In the genomic region with DNA sequence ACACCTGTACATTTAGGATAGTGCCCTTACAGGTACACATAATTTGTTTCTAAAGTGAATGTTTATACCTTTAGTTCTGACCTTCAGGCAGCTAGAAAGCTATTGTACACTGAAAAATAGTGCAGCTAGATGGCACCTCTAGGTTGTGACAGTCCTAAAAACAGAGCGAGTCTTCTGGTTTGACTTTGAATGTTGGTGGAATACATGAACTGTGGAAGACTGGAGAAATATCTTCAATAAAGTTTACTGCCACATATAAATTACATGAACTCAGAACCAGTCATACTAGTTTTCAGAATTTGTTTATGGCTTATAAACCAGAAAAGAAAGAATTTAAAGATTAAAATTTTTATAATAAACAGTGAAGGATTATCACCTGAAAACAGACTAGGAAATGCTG, we compare ENCODE assay signal across 15 cellular contexts. TPM values are rescaled to one million over a fixed set of nuclear protein-coding genes. Genes with fewer than 3 reads are reported as not detected.
DNase-seq lines count a peak whose midpoint lies in the region; ATAC-seq and TF ChIP-seq lines count a peak whose summit lies in the region.
"Had no signal": no experiment of that assay in that cellular context is flagged by ENCODE, and none has a peak within 500 bp of the region (broad histone marks: within the 10 kb centered on the region; RNA-seq: fewer than 3 reads in every experiment).

No MANE protein-coding gene starts in this region.

- no peak for TF ChIP-seq POLR2A in transverse colon (IDR thresholded peaks at IDR 0.05)

- H3K4me1 ChIP-seq in transverse colon, result peaks cover 0 to 7% (median 3%) of the 10 kb centered on the region in 4 donors
- H3K4me1 ChIP-seq: BE2C, Caco-2, HAP-1 had no signal

- H3K27ac ChIP-seq in transverse colon, result peak overlapping the region; percentile 10 to 58 (median 26)
- H3K27ac ChIP-seq: GM23248 had no signal

- H3K9me3 Mint-ChIP-seq in natural killer cell, result no peaks in the 10 kb centered on the region
- H3K9me3 Mint-ChIP-seq in natural killer cell treated with Interleukin-12 subunit alpha and Interleukin-12 subunit beta and Interleukin-15 and Interleukin-18, amount 100 ng/mL, for 72 hours, result no peaks in the 10 kb centered on the region
- H3K9me3 Mint-ChIP-seq: CD4-positive, CD25-positive, alpha-beta regulatory T cell had no signal

- intact Hi-C loops in natural killer cell (cut with micrococcal nuclease), result no loop called here
- intact Hi-C loops in left colon (cut with DNase I, micrococcal nuclease), result no loop called here
- intact Hi-C loops in transverse colon (cut with DNase I; ENCODE audit: low total_unique reads), result no loop called here

- WGBS in transverse colon (ENCODE audit: low coverage in 1 of 2), 2 donors, result 64 to 83% methylated on average over 1 of the region's 1 CpG

- no peak for ATAC-seq in natural killer cell
- no peak for ATAC-seq in natural killer cell treated with Interleukin-12 subunit alpha and Interleukin-12 subunit beta and Interleukin-15 and Interleukin-18, amount 100 ng/mL, for 72 hours
- peak; percentile 87 for ATAC-seq in left colon
- ATAC-seq in HG03378 (IDR thresholded peaks at IDR 0.05; ENCODE audit: unreplicated experiment), result no peak

- in situ Hi-C loops in transverse colon (cut with MboI; ENCODE audit: low pct_ligation_motif_present in 1 of 4, low pct_unique_long_range_greater_than_20kb in 1 of 4, low sequenced_read_pairs in 3 of 4), result no loop called here

- no peak overlapping the region for H3K4me3 Mint-ChIP-seq in natural killer cell
- no peak overlapping the region for H3K4me3 Mint-ChIP-seq in natural killer cell treated with Interleukin-12 subunit alpha and Interleukin-12 subunit beta and Interleukin-15 and Interleukin-18, amount 100 ng/mL, for 72 hours
- H3K4me3 Mint-ChIP-seq: CD4-positive, CD25-positive, alpha-beta regulatory T cell had no signal

- no peak for TF ChIP-seq EP300 in transverse colon (IDR thresholded peaks at IDR 0.05; ENCODE audit: low read depth)

- no peak for TF ChIP-seq CTCF in natural killer cell (IDR thresholded peaks at IDR 0.05)
- TF ChIP-seq CTCF in LNCaP clone FGC (IDR thresholded peaks at IDR 0.05; ENCODE audit: control insufficient read depth, extremely low read depth, insufficient read depth), result peak; percentile 36; the same call in 1 of the 2 replicates
- TF ChIP-seq CTCF in transverse colon (IDR thresholded peaks at IDR 0.05), result no peak

- H3K27me3 ChIP-seq in transverse colon, result no peaks in the 10 kb centered on the region
- H3K27me3 ChIP-seq: BE2C had no signal

- peaks cover 0 to 11% (median 0%) of the 10 kb centered on the region in 4 donors for H3K36me3 ChIP-seq in transverse colon
- H3K36me3 ChIP-seq: BE2C, HAP-1 had no signal

- DNase-seq in natural killer cell, result no peak
- DNase-seq in natural killer cell treated with Interleukin-12 subunit alpha and Interleukin-12 subunit beta and Interleukin-15 and Interleukin-18, amount 100 ng/mL, for 72 hours (ENCODE audit: low spot score), result no peak
- no peak for DNase-seq in LNCaP clone FGC (ENCODE audit: low read depth)
- DNase-seq in left colon, result no peak
- no peak for DNase-seq in transverse colon
- no peak for DNase-seq in SK-N-DZ (ENCODE audit: low spot score)
- DNase-seq in SW480 (ENCODE audit: low spot score), result no peak
- DNase-seq: ACHN; BE2C; C1 segment of cervical spinal cord; Caco-2; CD4-positive, CD25-positive, alpha-beta regulatory T cell; GM23248 had no signal

- no peaks in the 10 kb centered on the region for H3K4me1 Mint-ChIP-seq in natural killer cell
- H3K4me1 Mint-ChIP-seq in natural killer cell treated with Interleukin-12 subunit alpha and Interleukin-12 subunit beta and Interleukin-15 and Interleukin-18, amount 100 ng/mL, for 72 hours (ENCODE audit: low read depth in 2 of 2), result peaks cover 0 to 4% of the 10 kb centered on the region in 2 donors

- H3K4me3 ChIP-seq in LNCaP clone FGC (ENCODE audit: low read depth, low read length) (no peak overlapping the region), transverse colon (no peak overlapping the region)
- H3K4me3 ChIP-seq: GM23248, HAP-1 had no signal

- no peaks in the 10 kb centered on the region for H3K27me3 Mint-ChIP-seq in natural killer cell (ENCODE audit: low read depth in 2 of 2)
- no peaks in the 10 kb centered on the region for H3K27me3 Mint-ChIP-seq in natural killer cell treated with Interleukin-12 subunit alpha and Interleukin-12 subunit beta and Interleukin-15 and Interleukin-18, amount 100 ng/mL, for 72 hours
- H3K27me3 Mint-ChIP-seq: CD4-positive, CD25-positive, alpha-beta regulatory T cell had no signal

- peaks cover 8% of the 10 kb centered on the region for H3K36me3 Mint-ChIP-seq in natural killer cell
- peaks cover 24% of the 10 kb centered on the region for H3K36me3 Mint-ChIP-seq in natural killer cell treated with Interleukin-12 subunit alpha and Interleukin-12 subunit beta and Interleukin-15 and Interleukin-18, amount 100 ng/mL, for 72 hours

- peak overlapping the region; percentile 20 to 21 for H3K27ac Mint-ChIP-seq in natural killer cell
- no peak overlapping the region for H3K27ac Mint-ChIP-seq in natural killer cell treated with Interleukin-12 subunit alpha and Interleukin-12 subunit beta and Interleukin-15 and Interleukin-18, amount 100 ng/mL, for 72 hours

- no peaks in the 10 kb centered on the region for H3K9me3 ChIP-seq in transverse colon
- H3K9me3 ChIP-seq: BE2C, Caco-2, HAP-1 had no signal

RNA-seq across cellular contexts. Expression of a gene that starts 58.7 kb away (rescaled TPM):
- total RNA-seq in natural killer cell (1 to 10 TPM; 3.4 to 7.3 (median 5.6) TPM), left colon (10 to 100 TPM; 24.5 to 26.7 TPM), transverse colon (10 to 100 TPM in 3 of 4 donors, 1 to 10 TPM in 1; 5.6 to 29.5 (median 26.5) TPM)
- 10 to 100 TPM; 37.4 to 65.5 TPM for total RNA-seq in natural killer cell treated with Interleukin-12 subunit alpha and Interleukin-12 subunit beta and Interleukin-15 and Interleukin-18, amount 100 ng/mL, for 72 hours
- 21.5 and 27.3 TPM in 2 replicates for polyA plus RNA-seq in SK-N-DZ (2014; cell fraction: cytosol; rRNA removed)
- polyA plus RNA-seq in SK-N-DZ (2014; cell fraction: nucleus; rRNA removed), result 12.4 and 12.6 TPM in 2 replicates

Comparison
In these comparisons a context has a peak if more than half of its experiments do, and no peak if none do; other contexts are left out.
1. H3K27ac Mint-ChIP-seq: peak in natural killer cell (2 of 2); none in natural killer cell treated with Interleukin-12 subunit alpha and Interleukin-12 subunit beta and Interleukin-15 and Interleukin-18, amount 100 ng/mL, for 72 hours (0 of 2).